Comparison of ENCODE assay signal across 18 cellular contexts in genomic region chr7:148116954-148117353, GRCh38.
A peak's percentile ranks its signal among the peaks of the same experiment; 100 is the strongest.
DNase-seq lines count a peak whose midpoint lies in the region; ATAC-seq and TF ChIP-seq lines count a peak whose summit lies in the region.
"Had no signal": no experiment of that assay in that cellular context is flagged by ENCODE, and none has a peak within 500 bp of the region (broad histone marks: within the 10 kb centered on the region; RNA-seq: fewer than 3 reads in every experiment).

No MANE protein-coding gene starts in this region.

- H3K4me1 ChIP-seq in SK-N-SH (ENCODE audit: control insufficient read depth in 1 of 2, insufficient read depth in 2 of 2, low read depth in 1 of 2, low read length in 1 of 2) = peaks cover 0 to 7% of the 10 kb centered on the region in 2 experiments; a peak in 2 of 4 replicates
- H3K4me1 ChIP-seq: A549, SJSA1 had no signal

- H3F3A ChIP-seq in SK-N-SH (replicated peaks; ENCODE audit: insufficient read depth) = no peaks in the 10 kb centered on the region

- peak overlapping the region; percentile 14 to 30 (median 15) for H3K27ac Mint-ChIP-seq in nephron
- H3K27ac Mint-ChIP-seq: H9 had no signal

- no peak overlapping the region for H3K9ac ChIP-seq in SK-N-SH

- H2AFZ ChIP-seq in SK-N-SH (ENCODE audit: low read depth) = no peak overlapping the region

- no peak overlapping the region for H3K4me3 Mint-ChIP-seq in nephron
- H3K4me3 Mint-ChIP-seq: H9 had no signal

- H3K36me3 ChIP-seq in SK-N-SH (replicated peaks in 1 of 2; ENCODE audit: control insufficient read depth in 1 of 2, insufficient read depth in 2 of 2, low read length in 1 of 2) = no peaks in the 10 kb centered on the region
- H3K36me3 ChIP-seq: SJSA1 had no signal

- peaks cover 5% of the 10 kb centered on the region for H3K27me3 Mint-ChIP-seq in nephron (ENCODE audit: low read depth)

- no peaks in the 10 kb centered on the region for H3K79me2 ChIP-seq in SK-N-SH (ENCODE audit: insufficient read depth)

- ATAC-seq in SK-N-SH treated with all-trans-retinoic acid at 6 μM for 48 hours = no peak
- ATAC-seq in GM21515 (IDR thresholded peaks at IDR 0.05; ENCODE audit: unreplicated experiment) = no peak
- ATAC-seq: A549 had no signal

- H3K4me1 Mint-ChIP-seq in nephron = peaks cover 16% of the 10 kb centered on the region

- H3K4me2 ChIP-seq in SK-N-SH = no peak overlapping the region
- H3K4me2 ChIP-seq: A549 had no signal

- H3K9me3 Mint-ChIP-seq in nephron = peaks cover under 1% of the 10 kb centered on the region

- no peaks in the 10 kb centered on the region for H3K9me2 ChIP-seq in SK-N-SH

- 33% methylated on average over 2 of the region's 2 CpGs for WGBS in SK-N-SH (ENCODE audit: low lambda C conversion rate)

- no peaks in the 10 kb centered on the region for H3K27me3 ChIP-seq in SK-N-SH (ENCODE audit: insufficient read depth)
- H3K27me3 ChIP-seq: SJSA1 had no signal

- POLR2A ChIA-PET in SK-N-SH (lab: Yijun Ruan, JAX) = no interaction called here

- no peak for TF ChIP-seq RAD21 in SK-N-SH (IDR thresholded peaks at IDR 0.05; ENCODE audit: low read length)

- no peaks in the 10 kb centered on the region for H4K20me1 ChIP-seq in SK-N-SH (ENCODE audit: insufficient read depth)

- no peaks in the 10 kb centered on the region for H3K9me3 ChIP-seq in SK-N-SH
- H3K9me3 ChIP-seq: A549, SJSA1 had no signal

- CTCF ChIA-PET in SK-N-SH (lab: Yijun Ruan, JAX) = interaction anchor here (0.7 to 2.9 kb wide), 6 partner anchors 10 to 70 kb away, joined by 3 to 20 read pairs (median 3); no protein-coding TSS in a partner anchor

- TF ChIP-seq CTCF in SK-N-SH (IDR thresholded peaks at IDR 0.05) (no peak), nephron (IDR thresholded peaks at IDR 0.05; ENCODE audit: unreplicated experiment in 3 of 3) (no peak)

- H3K36me3 Mint-ChIP-seq in nephron (ENCODE audit: low read depth) = no peaks in the 10 kb centered on the region

- H3K27ac ChIP-seq in SK-N-SH (ENCODE audit: low read depth in 2 of 2, low read length in 1 of 2) = no peak overlapping the region
- H3K27ac ChIP-seq: A549, C4-2B, RWPE1, SJSA1 had no signal

- DNase-seq in SK-N-SH = no peak
- peak; percentile 77 to 95 for DNase-seq in NCI-H524 (lab: John Stamatoyannopoulos, UW)
- DNase-seq in CD1c-positive myeloid dendritic cell (ENCODE audit: extremely low spot score) = no peak
- DNase-seq in activated CD4-positive, alpha-beta T cell treated with anti-CD3 and anti-CD28 coated beads, Interleukin-2, amount 50 U/mL, for 4 hours = no peak
- DNase-seq: DMS153, H9, Kasumi-1, NCI-H1417 treated with DMSO at 0.1 percent for 48 hours, NCI-H1930, NCI-H2227 treated with DMSO at 0.1 percent for 48 hours, NCI-H526 had no signal

- no peak for TF ChIP-seq EP300 in SK-N-SH (IDR thresholded peaks at IDR 0.05; ENCODE audit: borderline replicate concordance in 1 of 2, low read depth in 1 of 2, low read length in 1 of 2)

- no peak overlapping the region for H3K4me3 ChIP-seq in SK-N-SH (ENCODE audit: low read depth in 2 of 2, low read length in 1 of 2)
- H3K4me3 ChIP-seq: A549, SJSA1 had no signal

TF ChIP-seq in SK-N-SH treated with all-trans-retinoic acid at 6 μM for 48 hours, 23 proteins besides CTCF, POLR2A, EP300 and RAD21:
- TF ChIP-seq ZFP30 (CRISPR knock-in tag; IDR thresholded peaks at IDR 0.05) (no peak), ISL1 (CRISPR knock-in tag; IDR thresholded peaks at IDR 0.05) (peak; percentile 82), TOX (CRISPR knock-in tag; IDR thresholded peaks at IDR 0.05; ENCODE audit: borderline replicate concordance) (no peak), ZNF565 (CRISPR knock-in tag; conservative IDR thresholded peaks at IDR 0.05; ENCODE audit: low read depth) (no peak)

TF ChIP-seq in SK-N-SH, 30 proteins besides CTCF, POLR2A, EP300 and RAD21:
- TF ChIP-seq RCOR1 (IDR thresholded peaks at IDR 0.05; ENCODE audit: low read length) = no peak
- TF ChIP-seq MEF2A (IDR thresholded peaks at IDR 0.05; ENCODE audit: borderline replicate concordance, low read depth) = no peak
- TF ChIP-seq REST (IDR thresholded peaks at IDR 0.05; ENCODE audit: low read depth, low read length) = no peak
- TF ChIP-seq USF1 (IDR thresholded peaks at IDR 0.05; ENCODE audit: borderline replicate concordance, low read depth) = no peak
- no peak for TF ChIP-seq FOSL2 (IDR thresholded peaks at IDR 0.05; ENCODE audit: borderline replicate concordance, low read depth)
- TF ChIP-seq RFX5 (IDR thresholded peaks at IDR 0.05; ENCODE audit: low read length) = no peak
- no peak for TF ChIP-seq ELF1 (IDR thresholded peaks at IDR 0.05)
- TF ChIP-seq TAF1 (IDR thresholded peaks at IDR 0.05; ENCODE audit: borderline replicate concordance, low read depth, low read length) = no peak
- no peak for TF ChIP-seq MAX (IDR thresholded peaks at IDR 0.05; ENCODE audit: low read depth)
- TF ChIP-seq IRF3 (IDR thresholded peaks at IDR 0.05; ENCODE audit: low read depth, low read length) = no peak
- no peak for TF ChIP-seq PBX3 (IDR thresholded peaks at IDR 0.05)
- no peak for TF ChIP-seq RXRA (IDR thresholded peaks at IDR 0.05; ENCODE audit: borderline replicate concordance, low read depth)
- no peak for TF ChIP-seq SMC3 (IDR thresholded peaks at IDR 0.05; ENCODE audit: low read depth, low read length)

Comparison
In these comparisons a context has a peak if more than half of its experiments do, and no peak if none do; other contexts are left out.
1. DNase-seq: peak in NCI-H524 (2 of 2); none in SK-N-SH (single experiment), CD1c-positive myeloid dendritic cell (single experiment) and activated CD4-positive, alpha-beta T cell treated with anti-CD3 and anti-CD28 coated beads, Interleukin-2, amount 50 U/mL, for 4 hours (0 of 2).